In the genomic region with DNA sequence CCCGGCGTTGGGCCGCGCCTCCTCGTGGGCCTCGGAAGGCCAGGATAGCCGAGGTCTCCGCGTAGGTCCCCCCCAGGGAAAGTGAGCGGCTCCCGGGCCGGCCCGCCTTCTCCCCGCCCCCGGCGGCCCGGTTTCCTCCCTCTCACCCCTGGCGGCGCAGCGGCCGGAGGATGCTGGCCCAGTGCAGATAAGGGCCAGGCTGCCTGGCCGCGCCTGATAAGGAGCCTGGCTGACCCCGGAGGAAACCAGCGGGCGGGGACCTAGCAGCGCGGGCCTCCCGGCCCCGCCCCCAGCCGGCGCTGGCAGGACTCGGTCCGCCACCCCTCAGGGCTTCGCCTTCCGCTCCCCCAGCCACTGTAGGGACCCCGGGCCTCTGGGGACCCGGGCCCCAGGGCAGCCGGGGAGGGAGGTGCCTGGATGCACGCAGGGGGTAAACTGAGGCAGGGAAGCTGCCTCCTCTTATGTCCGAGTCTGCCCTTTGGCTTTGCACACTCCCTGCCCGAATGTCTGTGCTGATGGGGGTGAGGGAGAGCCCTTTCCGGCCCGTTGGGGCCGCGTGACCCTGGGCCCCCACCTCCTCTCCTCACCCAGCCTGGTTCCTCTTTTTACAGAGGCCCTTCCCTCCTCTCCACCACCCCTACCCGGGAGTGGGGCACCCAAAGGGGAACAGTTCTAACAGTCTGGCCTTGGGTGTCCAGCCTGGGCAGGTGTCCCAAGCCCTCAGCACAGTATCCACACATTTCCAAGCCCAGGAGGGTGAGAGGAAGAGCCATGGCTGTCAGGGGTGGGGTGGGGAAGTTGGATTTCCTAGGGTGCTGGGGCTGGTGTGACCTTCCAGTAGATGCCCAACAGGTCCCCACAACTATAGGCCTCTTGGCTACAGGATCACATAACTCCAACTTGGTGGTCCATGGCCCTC, we compare ENCODE assay signal across 8 cellular contexts. TPM values are rescaled to one million over a fixed set of nuclear protein-coding genes. Genes with fewer than 3 reads are reported as not detected.
DNase-seq lines count a peak whose midpoint lies in the region; ATAC-seq and TF ChIP-seq lines count a peak whose summit lies in the region.

Gene LYL1 (minus strand): TSS at position 193 of the 919 bp plus-strand sequence. CDS start 1,687 bp downstream, outside the sequence.

- TF ChIP-seq CTCF in BE2C (IDR thresholded peaks at IDR 0.05; ENCODE audit: low read depth, low read length) (no peak), IMR-90 (conservative IDR thresholded peaks at IDR 0.05; ENCODE audit: low read depth, low read length) (no peak)

- peak within 1 kb of the TSS; percentile 20 for H3K4me2 ChIP-seq in IMR-90 (ENCODE audit: low read depth, low read length)

- TF ChIP-seq RAD21 in IMR-90 (IDR thresholded peaks at IDR 0.05; ENCODE audit: low read length) = no peak

- H3K4me3 Mint-ChIP-seq in activated T-helper 17 cell treated with anti-CD3 and anti-CD28 coated beads, Interleukin-2, amount 50 U/mL, for 72 hours = peak within 1 kb of the TSS; percentile 63

- no peak within 1 kb of the TSS for H2BK15ac ChIP-seq in IMR-90 (ENCODE audit: low read depth, low read length)

- H3K18ac ChIP-seq in IMR-90 (ENCODE audit: low read depth, low read length) = no peak within 1 kb of the TSS

- H3K27me3 Mint-ChIP-seq in activated T-helper 17 cell treated with anti-CD3 and anti-CD28 coated beads, Interleukin-2, amount 50 U/mL, for 72 hours = peaks cover 5% of the 10 kb centered on the region

- H3K36me3 Mint-ChIP-seq in activated T-helper 17 cell treated with anti-CD3 and anti-CD28 coated beads, Interleukin-2, amount 50 U/mL, for 72 hours (ENCODE audit: low read depth) = peaks cover 28% of the 10 kb centered on the region

- H3K14ac ChIP-seq in IMR-90 (replicated peaks; ENCODE audit: low read depth, low read length) = no peak within 1 kb of the TSS

- no peaks in the 10 kb centered on the region for H3K27me3 ChIP-seq in BE2C
- no peaks in the 10 kb centered on the region for H3K27me3 ChIP-seq in IMR-90 (ENCODE audit: control insufficient read depth, insufficient read depth, low read length)

- peaks cover 16% of the 10 kb centered on the region for H3K4me1 ChIP-seq in BE2C
- peaks cover 12% of the 10 kb centered on the region for H3K4me1 ChIP-seq in IMR-90 (ENCODE audit: control insufficient read depth, insufficient read depth, low read length)

- H3K9me3 ChIP-seq in BE2C (no peaks in the 10 kb centered on the region), IMR-90 (ENCODE audit: control insufficient read depth, insufficient read depth, low read length) (no peaks in the 10 kb centered on the region)

- peaks cover 0 to 17% of the 10 kb centered on the region in 2 experiments; a peak in 1 of 4 replicates for H3K79me1 ChIP-seq in IMR-90 (ENCODE audit: low read depth in 1 of 2, low read length in 2 of 2)

- H3K9ac ChIP-seq in IMR-90 (ENCODE audit: low read depth, low read length) = peak within 1 kb of the TSS; percentile 39

- peaks cover 14% of the 10 kb centered on the region; the same call in 1 of the 2 replicates for H3K36me3 ChIP-seq in BE2C
- peaks cover 14% of the 10 kb centered on the region for H3K36me3 ChIP-seq in IMR-90 (ENCODE audit: control insufficient read depth, insufficient read depth, low read length)

- ATAC-seq in GM19023 (IDR thresholded peaks at IDR 0.05; ENCODE audit: unreplicated experiment) (peak; percentile 46), IMR-90 (ENCODE audit: low read depth) (peak; percentile 70), left cardiac atrium (peak; percentile 75 to 80), HG03039 (IDR thresholded peaks at IDR 0.05; ENCODE audit: unreplicated experiment) (no peak)
- no peak for ATAC-seq in activated T-helper 17 cell treated with anti-CD3 and anti-CD28 coated beads, Interleukin-2, amount 50 U/mL, for 72 hours (replicated peaks)

- H3K9me1 ChIP-seq in IMR-90 (ENCODE audit: insufficient read depth, low read length) = 0 out of 2 replicates have a peak, but pooled peaks cover 4% of the 10 kb centered on the region

- intact Hi-C loops in IMR-90 (cut with micrococcal nuclease) = no loop called here
- intact Hi-C loops in left cardiac atrium (cut with DNase I) = loop anchor here in 1 of 2 donors (5.0 kb wide), 1 partner anchor 49 kb away; the partner anchor contains the start of genes IER2 and STX10

- H3K9me3 Mint-ChIP-seq in activated T-helper 17 cell treated with anti-CD3 and anti-CD28 coated beads, Interleukin-2, amount 50 U/mL, for 72 hours = no peaks in the 10 kb centered on the region

- CTCF ChIA-PET in IMR-90 (lab: Yijun Ruan, JAX) = no interaction called here

- no peak within 1 kb of the TSS for H2BK5ac ChIP-seq in IMR-90 (ENCODE audit: low read depth, low read length, poor library complexity, severe bottlenecking)

- H2AK5ac ChIP-seq in IMR-90 (ENCODE audit: low read depth, low read length) = peak within 1 kb of the TSS; percentile 59; the same call in 1 of the 2 replicates

- POLR2A ChIA-PET in IMR-90 (lab: Charles Lee; ENCODE audit: unreplicated experiment) = no interaction called here

- peak within 1 kb of the TSS; percentile 66 for H3K4ac ChIP-seq in IMR-90 (ENCODE audit: low read depth, low read length)

- peak within 1 kb of the TSS; percentile 36 for H3K27ac Mint-ChIP-seq in activated T-helper 17 cell treated with anti-CD3 and anti-CD28 coated beads, Interleukin-2, amount 50 U/mL, for 72 hours

- in situ Hi-C loops in IMR-90 (cut with MboI; ENCODE audit: low sequenced_read_pairs) = no loop called here

- TF ChIP-seq POLR2A in IMR-90 (IDR thresholded peaks at IDR 0.05; ENCODE audit: low read depth, low read length) = no peak

- H3K4me3 ChIP-seq in BE2C (ENCODE audit: low read depth, low read length) (peak within 1 kb of the TSS; percentile 54), IMR-90 (ENCODE audit: insufficient read depth, low read depth, low read length) (no peak within 1 kb of the TSS)

- H2BK20ac ChIP-seq in IMR-90 (ENCODE audit: low read depth, low read length) = no peak within 1 kb of the TSS

- H3K23ac ChIP-seq in IMR-90 (ENCODE audit: low read depth, low read length) = peak within 1 kb of the TSS; percentile 61

- DNase-seq in BE2C = peak; percentile 89
- DNase-seq in IMR-90 = no peak
- DNase-seq in left cardiac atrium = peak; percentile 92
- peak; percentile 88 for DNase-seq in pulmonary artery endothelial cell (ENCODE audit: low read depth, low spot score)
- DNase-seq in NCI-H1105 treated with DMSO at 0.1 percent for 48 hours (lab: John Stamatoyannopoulos, UW) = no peak

- dilution Hi-C loops in IMR-90 (cut with HindIII; ENCODE audit: low sequenced_read_pairs, unreplicated experiment) = no loop called here

- WGBS in IMR-90 (ENCODE audit: extremely low coverage in 2 of 2, insufficient read length in 1 of 2), 2 experiments = 14% methylated on average over 22 of the region's 47 CpGs; no CpG with 5 or more reads in 1 of the 2 experiments

- H2BK120ac ChIP-seq in IMR-90 (ENCODE audit: low read depth, low read length) = 0 out of 2 replicates have a peak within 1 kb of the TSS, but pooled peaks have one; percentile 37

- peak within 1 kb of the TSS; percentile 18 for H4K5ac ChIP-seq in IMR-90 (ENCODE audit: low read depth, low read length)

- H4K8ac ChIP-seq in IMR-90 (ENCODE audit: low read depth in 2 of 2, low read length in 2 of 2) = peak within 1 kb of the TSS; percentile 6 to 31; a peak in 2 of 4 replicates

- peak within 1 kb of the TSS; percentile 81 for H2AFZ ChIP-seq in IMR-90 (replicated peaks; ENCODE audit: low read length, poor library complexity)

- peaks cover 23% of the 10 kb centered on the region for H3K4me1 Mint-ChIP-seq in activated T-helper 17 cell treated with anti-CD3 and anti-CD28 coated beads, Interleukin-2, amount 50 U/mL, for 72 hours

- peak within 1 kb of the TSS; percentile 45; the same call in 1 of the 2 replicates for H3K27ac ChIP-seq in IMR-90 (ENCODE audit: insufficient read depth, low read length)

- H4K20me1 ChIP-seq in IMR-90 (ENCODE audit: insufficient read depth, low read length) = no peaks in the 10 kb centered on the region; the same call in 1 of the 2 replicates

- no peak within 1 kb of the TSS; the same call in 1 of the 2 replicates for H4K91ac ChIP-seq in IMR-90 (ENCODE audit: insufficient read depth, low read depth, low read length)

- no peak within 1 kb of the TSS for H3K56ac ChIP-seq in IMR-90 (ENCODE audit: extremely low read depth, insufficient read depth, low read length)

- no TSS peak for BruUV-seq in IMR-90 (replicated peaks; lab: Mats Ljungman, UMichigan)

- peak within 1 kb of the TSS; percentile 71 for H2AK9ac ChIP-seq in IMR-90 (replicated peaks; ENCODE audit: low read depth, low read length, poor library complexity)

TF ChIP-seq in IMR-90, 13 proteins besides CTCF, POLR2A, EP300 and RAD21:
- no peak for TF ChIP-seq FOS (IDR thresholded peaks at IDR 0.05; ENCODE audit: low read depth, low read length)

RNA-seq across cellular contexts. Expression of gene LYL1, which starts in this region (rescaled TPM):
- polyA plus RNA-seq in BE2C (2012; ENCODE audit: insufficient read depth, insufficient read length, low read depth) = 75.7 TPM
- 0.28 and 0.36 TPM in 2 replicates for total RNA-seq in IMR-90 (2012; rRNA removed)
- 0.39 and 0.63 TPM in 2 replicates for polyA plus RNA-seq in IMR-90 (2012; rRNA removed)
- polyA plus RNA-seq in IMR-90 (2012; cell fraction: cytosol; rRNA removed) = 0.17 and 0.64 TPM in 2 replicates
- polyA plus RNA-seq in IMR-90 (2012; cell fraction: nucleus; rRNA removed; ENCODE audit: low replicate concordance) = 0.56 and 1.4 TPM in 2 replicates
- 1 to 10 TPM; 1.1 to 1.6 TPM for total RNA-seq in activated T-helper 17 cell treated with anti-CD3 and anti-CD28 coated beads, Interleukin-2, amount 50 U/mL, for 72 hours
- 1 to 10 TPM; 7.5 to 9.0 TPM for total RNA-seq in left cardiac atrium
- total RNA-seq in pulmonary artery endothelial cell = 45.2 and 55.5 TPM in 2 replicates

Comparison
In these comparisons a context has a peak if more than half of its experiments do, and no peak if none do; other contexts are left out.
1. DNase-seq: peak in BE2C (single experiment), left cardiac atrium (single experiment) and pulmonary artery endothelial cell (single experiment); none in IMR-90 (single experiment) and NCI-H1105 treated with DMSO at 0.1 percent for 48 hours (single experiment).
2. ATAC-seq: peak in GM19023 (single experiment), IMR-90 (single experiment) and left cardiac atrium (2 of 2); none in activated T-helper 17 cell treated with anti-CD3 and anti-CD28 coated beads, Interleukin-2, amount 50 U/mL, for 72 hours (single experiment) and HG03039 (single experiment).